Comparison of ENCODE assay signal across 19 cellular contexts in genomic region chr10:106577756-106578155, GRCh38.
A peak's percentile ranks its signal among the peaks of the same experiment; 100 is the strongest.
DNase-seq lines count a peak whose midpoint lies in the region; ATAC-seq, FAIRE-seq and TF ChIP-seq lines count a peak whose summit lies in the region.
"Had no signal": no experiment of that assay in that cellular context is flagged by ENCODE, and none has a peak within 500 bp of the region (broad histone marks: within the 10 kb centered on the region; RNA-seq: fewer than 3 reads in every experiment).

No MANE protein-coding gene starts in this region.

- TF ChIP-seq EP300 in H1 (IDR thresholded peaks at IDR 0.05; ENCODE audit: borderline replicate concordance in 1 of 2, low read depth in 2 of 2, low read length in 2 of 2), result no peak

- no peak overlapping the region for H3K4ac ChIP-seq in H1 (replicated peaks; ENCODE audit: insufficient read length, low read depth, low read length)

- peaks cover 23% of the 10 kb centered on the region for H3K4me1 Mint-ChIP-seq in GM23338
- peaks cover 15% of the 10 kb centered on the region for H3K4me1 Mint-ChIP-seq in mesothelial cell of epicardium
- H3K4me1 Mint-ChIP-seq: CD14-positive monocyte, IgD-negative memory B cell had no signal

- no peak overlapping the region for H3K56ac ChIP-seq in H1 (replicated peaks; ENCODE audit: insufficient read length, low read depth, low read length)

- H3K9me3 ChIP-seq in HUES6 (ENCODE audit: control insufficient read depth, insufficient read depth, low read depth, low read length) (no peaks in the 10 kb centered on the region), H1 (ENCODE audit: insufficient read depth in 2 of 2, low read depth in 1 of 2, low read length in 1 of 2) (no peaks in the 10 kb centered on the region), smooth muscle cell (replicated peaks; ENCODE audit: low read depth) (no peaks in the 10 kb centered on the region)
- H3K9me3 ChIP-seq: HAP-1 had no signal

- TF ChIP-seq CTCF in GM23338 (conservative IDR thresholded peaks at IDR 0.05; ENCODE audit: low read depth in 2 of 2) (no peak), H1 (IDR thresholded peaks at IDR 0.05; ENCODE audit: control extremely low read depth in 1 of 3, insufficient read depth in 1 of 3, low read depth in 1 of 3, low read length in 3 of 3) (no peak), smooth muscle cell (IDR thresholded peaks at IDR 0.05; ENCODE audit: borderline replicate concordance, insufficient read depth, poor library complexity, severe bottlenecking) (no peak), mesothelial cell of epicardium (IDR thresholded peaks at IDR 0.05; ENCODE audit: unreplicated experiment) (no peak)

- H2AK5ac ChIP-seq in H1 (ENCODE audit: low read depth, low read length), result no peak overlapping the region

- H3K9ac ChIP-seq in HUES6 (ENCODE audit: low read length), result no peak overlapping the region
- H3K9ac ChIP-seq in H1 (replicated peaks in 1 of 4; ENCODE audit: extremely low read depth in 1 of 4, low read depth in 3 of 4, low read length in 3 of 4), result no peak overlapping the region
- no peak overlapping the region for H3K9ac ChIP-seq in smooth muscle cell (ENCODE audit: low read depth)

- no peak overlapping the region for H4K8ac ChIP-seq in H1 (ENCODE audit: extremely low read depth, insufficient read depth, low read length)

- no peaks in the 10 kb centered on the region for H3K9me3 Mint-ChIP-seq in GM23338
- no peaks in the 10 kb centered on the region for H3K9me3 Mint-ChIP-seq in mesothelial cell of epicardium
- H3K9me3 Mint-ChIP-seq: CD8-positive, alpha-beta T cell; HFFc6 had no signal

- ATAC-seq in GM23338, result no peak
- ATAC-seq in HG03039 (IDR thresholded peaks at IDR 0.05; ENCODE audit: unreplicated experiment), result no peak
- ATAC-seq: CD8-positive, alpha-beta T cell had no signal

- no peak for DNase-seq in GM23338 (ENCODE audit: low spot score)
- no peak for DNase-seq in H1 (ENCODE audit: low read depth in 1 of 2, low spot score in 2 of 2)
- no peak for DNase-seq in smooth muscle cell (lab: John Stamatoyannopoulos, UW; ENCODE audit: unreplicated experiment)
- DNase-seq in activated CD4-positive, CD25-positive, alpha-beta regulatory T cell (lab: John Stamatoyannopoulos, UW), result no peak
- DNase-seq in mesothelial cell of epicardium (ENCODE audit: low spot score in 2 of 2, unreplicated experiment in 2 of 2), result no peak
- DNase-seq: CD8-positive, alpha-beta T cell; COR-L47; DMS153; DMS79 treated with DMSO at 0.1 percent for 48 hours; GDM1; GOT3; HFFc6 had no signal

- no peak overlapping the region for H2BK12ac ChIP-seq in H1 (ENCODE audit: low read depth, low read length)

- H2BK15ac ChIP-seq in H1 (ENCODE audit: low read length), result no peak overlapping the region

- H3K4me1 ChIP-seq in GM23338 (ENCODE audit: insufficient read depth), result peaks cover 15% of the 10 kb centered on the region
- H3K4me1 ChIP-seq in HUES6 (ENCODE audit: control insufficient read depth, insufficient read depth, low read length), result peaks cover 27% of the 10 kb centered on the region
- H3K4me1 ChIP-seq in H1 (replicated peaks in 1 of 4; ENCODE audit: control insufficient read depth in 3 of 4, insufficient read depth in 4 of 4, low read length in 3 of 4), result peaks cover 0 to 10% (median 2%) of the 10 kb centered on the region in 4 experiments; a peak in 2 of 7 replicates
- H3K4me1 ChIP-seq in smooth muscle cell (ENCODE audit: low read depth), result no peaks in the 10 kb centered on the region
- H3K4me1 ChIP-seq: HAP-1 had no signal

- H3K27me3 ChIP-seq in GM23338 (ENCODE audit: insufficient read depth), result no peaks in the 10 kb centered on the region
- no peaks in the 10 kb centered on the region for H3K27me3 ChIP-seq in HUES6 (ENCODE audit: control insufficient read depth, insufficient read depth, low read length)
- no peaks in the 10 kb centered on the region for H3K27me3 ChIP-seq in H1 (replicated peaks in 1 of 4; ENCODE audit: control insufficient read depth in 3 of 4, extremely low read depth in 1 of 4, insufficient read depth in 3 of 4, low read length in 3 of 4)
- H3K27me3 ChIP-seq in smooth muscle cell (ENCODE audit: low read depth), result no peaks in the 10 kb centered on the region

- no peaks in the 10 kb centered on the region for H3K79me2 ChIP-seq in GM23338 (replicated peaks; ENCODE audit: insufficient read depth)
- no peaks in the 10 kb centered on the region for H3K79me2 ChIP-seq in H1 (ENCODE audit: control insufficient read depth in 1 of 2, insufficient read depth in 2 of 2, low read length in 2 of 2)
- no peaks in the 10 kb centered on the region for H3K79me2 ChIP-seq in smooth muscle cell (ENCODE audit: low read depth)

- no peak overlapping the region for H4K91ac ChIP-seq in H1 (replicated peaks; ENCODE audit: insufficient read length, low read length)

- H3K23me2 ChIP-seq in H1 (ENCODE audit: low read depth, low read length), result no peaks in the 10 kb centered on the region; the same call in 1 of the 2 replicates

- POLR2A ChIA-PET in H1 (lab: Charles Lee; ENCODE audit: partially characterized antibody), result no interaction called here

- no peak overlapping the region for H4K5ac ChIP-seq in H1 (ENCODE audit: insufficient read length, low read depth, low read length)

- H3K9me2 ChIP-seq in GM23338 (ENCODE audit: insufficient read depth), result no peaks in the 10 kb centered on the region

- no peaks in the 10 kb centered on the region for H4K20me1 ChIP-seq in GM23338 (replicated peaks; ENCODE audit: insufficient read depth)
- H4K20me1 ChIP-seq in H1 (replicated peaks in 1 of 2; ENCODE audit: control insufficient read depth in 1 of 2, insufficient read depth in 2 of 2, low read length in 2 of 2), result no peaks in the 10 kb centered on the region
- no peaks in the 10 kb centered on the region for H4K20me1 ChIP-seq in smooth muscle cell (ENCODE audit: low read depth)

- no peaks in the 10 kb centered on the region for H3K79me1 ChIP-seq in H1 (ENCODE audit: low read depth, low read length)

- H3K4me3 ChIP-seq in GM23338 (no peak overlapping the region), HUES6 (ENCODE audit: low read depth, low read length) (peak overlapping the region; percentile 1; the same call in 1 of the 2 replicates), H1 (ENCODE audit: extremely low read depth in 1 of 4, insufficient read depth in 2 of 4, low read depth in 3 of 4, low read length in 4 of 4) (no peak overlapping the region), smooth muscle cell (no peak overlapping the region)
- H3K4me3 ChIP-seq: HAP-1 had no signal

- CTCF ChIA-PET in H1 (lab: Charles Lee; ENCODE audit: partially characterized antibody), result interaction anchor here (1.4 to 2.1 kb wide), 2 partner anchors 8 to 155 kb away, joined by 3 to 6 read pairs; no protein-coding TSS in a partner anchor

- no peak overlapping the region for H2BK120ac ChIP-seq in H1 (replicated peaks; ENCODE audit: low read depth, low read length)

- H3K36me3 ChIP-seq in GM23338 (ENCODE audit: insufficient read depth) (no peaks in the 10 kb centered on the region), HUES6 (ENCODE audit: control insufficient read depth, insufficient read depth, low read length) (no peaks in the 10 kb centered on the region), H1 (ENCODE audit: control insufficient read depth in 2 of 4, insufficient read depth in 4 of 4, low read length in 3 of 4) (no peaks in the 10 kb centered on the region), smooth muscle cell (ENCODE audit: low read depth) (no peaks in the 10 kb centered on the region)
- H3K36me3 ChIP-seq: HAP-1 had no signal

- H3K27ac ChIP-seq in GM23338 (ENCODE audit: low read depth) (no peak overlapping the region), HUES6 (ENCODE audit: low read depth, low read length) (no peak overlapping the region), H1 (ENCODE audit: low read depth, low read length) (no peak overlapping the region), smooth muscle cell (ENCODE audit: low read depth) (no peak overlapping the region)

- no peaks in the 10 kb centered on the region for H3K36me3 Mint-ChIP-seq in GM23338 (ENCODE audit: low read depth)
- H3K36me3 Mint-ChIP-seq in mesothelial cell of epicardium, result no peaks in the 10 kb centered on the region
- H3K36me3 Mint-ChIP-seq: CD14-positive monocyte; CD8-positive, alpha-beta T cell; IgD-negative memory B cell had no signal

- H2BK20ac ChIP-seq in H1 (ENCODE audit: low read length), result no peak overlapping the region

- H3K27ac Mint-ChIP-seq in GM23338 (no peak overlapping the region), mesothelial cell of epicardium (no peak overlapping the region)
- H3K27ac Mint-ChIP-seq: CD8-positive, alpha-beta T cell; HFFc6; IgD-negative memory B cell had no signal

- H3F3A ChIP-seq in GM23338 (replicated peaks; ENCODE audit: low read depth), result no peaks in the 10 kb centered on the region
- H3F3A ChIP-seq in smooth muscle cell (ENCODE audit: low read depth), result no peaks in the 10 kb centered on the region

- H2BK5ac ChIP-seq in H1 (ENCODE audit: low read depth, low read length), result no peak overlapping the region

- no peak overlapping the region for H3K18ac ChIP-seq in H1 (ENCODE audit: extremely low read depth, low read length)

- H2AFZ ChIP-seq in GM23338 (no peak overlapping the region), H1 (ENCODE audit: low read length) (0 out of 2 replicates have a peak overlapping the region, but pooled peaks have one; percentile 7), smooth muscle cell (ENCODE audit: low read depth) (no peak overlapping the region)

- H3K27me3 Mint-ChIP-seq in GM23338 (ENCODE audit: insufficient read depth, low read depth, poor library complexity) (no peaks in the 10 kb centered on the region), mesothelial cell of epicardium (ENCODE audit: low read depth) (peaks cover 3% of the 10 kb centered on the region)
- H3K27me3 Mint-ChIP-seq: IgD-negative memory B cell had no signal

- no peak overlapping the region for H3K14ac ChIP-seq in H1 (ENCODE audit: insufficient read length)

- H3K4me3 Mint-ChIP-seq in GM23338, result no peak overlapping the region
- no peak overlapping the region for H3K4me3 Mint-ChIP-seq in mesothelial cell of epicardium
- H3K4me3 Mint-ChIP-seq: CD14-positive monocyte; CD8-positive, alpha-beta T cell; HFFc6; IgD-negative memory B cell had no signal

- H3K23ac ChIP-seq in H1 (ENCODE audit: insufficient read length), result no peak overlapping the region

- no peak for FAIRE-seq in H1 (lab: Jason Lieb, UNC)
- FAIRE-seq: D721Med, GM12892 had no signal

- 83% methylated on average over 2 of the region's 2 CpGs; no CpG with 5 or more reads in 1 of the 2 experiments for WGBS in H1 (ENCODE audit: extremely low coverage in 1 of 2, insufficient coverage in 1 of 2, insufficient read length in 1 of 2, insufficient replicate concordance in 2 of 2, low coverage in 1 of 2, low lambda C conversion rate in 2 of 2, missing lambda C conversion rate in 1 of 2), 2 experiments
- WGBS in smooth muscle cell (ENCODE audit: low lambda C conversion rate), result 23% methylated on average over 2 of the region's 2 CpGs

- no peak for TF ChIP-seq RAD21 in H1 (IDR thresholded peaks at IDR 0.05 in 1 of 2, conservative IDR thresholded peaks at IDR 0.05 in 1 of 2; ENCODE audit: low read depth in 2 of 2, low read length in 2 of 2)

- no peak for TF ChIP-seq POLR2A in H1 (IDR thresholded peaks at IDR 0.05; ENCODE audit: control extremely low read depth in 1 of 2, low read depth in 2 of 2, low read length in 2 of 2)

- H3K4me2 ChIP-seq in GM23338 (0 out of 2 replicates have a peak overlapping the region, but pooled peaks have one; percentile 35), H1 (ENCODE audit: insufficient read depth in 1 of 2, low read depth in 2 of 2, low read length in 2 of 2) (no peak overlapping the region), smooth muscle cell (peak overlapping the region; percentile 55)

Comparison
In these comparisons a context has a peak if more than half of its experiments do, and no peak if none do; other contexts are left out.
1. H3K4me2 ChIP-seq: peak in GM23338 (single experiment) and smooth muscle cell (single experiment); none in H1 (0 of 2).